Comparison of ENCODE assay signal across 12 cellular contexts in the genomic region with DNA sequence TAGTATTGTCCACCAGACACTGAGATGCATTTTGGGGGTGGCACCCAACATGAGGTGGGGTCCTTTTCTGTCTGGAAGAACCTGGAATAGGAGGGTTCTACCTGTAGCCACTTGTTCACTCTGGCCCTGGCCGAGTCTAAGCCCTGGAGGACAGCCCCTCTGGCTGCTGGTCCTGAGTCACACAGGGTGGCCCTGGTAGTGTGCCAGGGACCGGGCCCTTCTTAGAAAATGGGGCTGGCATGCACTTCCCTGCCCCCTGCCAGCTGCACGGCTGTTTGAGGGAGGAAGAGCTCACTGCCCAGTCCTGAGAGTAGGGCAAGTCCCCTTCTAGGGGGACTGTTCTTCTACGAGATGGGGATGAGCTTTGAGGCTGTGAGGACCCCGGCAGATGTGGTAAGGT. TPM values are rescaled to one million over a fixed set of nuclear protein-coding genes. Genes with fewer than 3 reads are reported as not detected.
DNase-seq lines count a peak whose midpoint lies in the region; ATAC-seq and TF ChIP-seq lines count a peak whose summit lies in the region.
"Had no signal": no experiment of that assay in that cellular context is flagged by ENCODE, and none has a peak within 500 bp of the region (broad histone marks: within the 10 kb centered on the region; RNA-seq: fewer than 3 reads in every experiment).

No MANE protein-coding gene starts in this region.

- no peak overlapping the region for H3K4me3 ChIP-seq in mammary epithelial cell (replicated peaks in 1 of 3; ENCODE audit: insufficient read depth in 1 of 3, low read depth in 2 of 3, low read length in 3 of 3)
- no peak overlapping the region for H3K4me3 ChIP-seq in tibial artery

- H3K9me3 Mint-ChIP-seq in MCF 10A (ENCODE audit: unreplicated experiment), result no peaks in the 10 kb centered on the region
- no peaks in the 10 kb centered on the region for H3K9me3 Mint-ChIP-seq in activated CD8-positive, alpha-beta T cell treated with anti-CD3 and anti-CD28 coated beads for 36 hours
- H3K9me3 Mint-ChIP-seq: activated naive CD8-positive, alpha-beta T cell treated with anti-CD3 and anti-CD28 coated beads for 36 hours had no signal

- CTCF ChIA-PET in mammary epithelial cell (lab: Charles Lee; ENCODE audit: low non-redundant PET) (no interaction called here), MCF 10A (lab: Yijun Ruan, JAX) (interaction anchor here (0.8 to 2.5 kb wide), 5 partner anchors 11 to 50 kb away, joined by 3 to 7 read pairs (median 4); no protein-coding TSS in a partner anchor)
- CTCF ChIA-PET in activated CD8-positive, alpha-beta T cell treated with anti-CD3 and anti-CD28 coated beads for 36 hours (lab: Charles Lee), result interaction anchor here (0.7 to 1.0 kb wide), 2 partner anchors 48 kb away, joined by 3 read pairs; no protein-coding TSS in a partner anchor

- BruUV-seq in mammary epithelial cell (replicated peaks; lab: Mats Ljungman, UMichigan) (no TSS peak), MCF 10A (replicated peaks; lab: Mats Ljungman, UMichigan) (no TSS peak)

- H3K27ac Mint-ChIP-seq in MCF 10A (ENCODE audit: low read depth, unreplicated experiment), result no peak overlapping the region
- H3K27ac Mint-ChIP-seq in activated CD8-positive, alpha-beta T cell treated with anti-CD3 and anti-CD28 coated beads for 36 hours, result no peak overlapping the region
- H3K27ac Mint-ChIP-seq: activated naive CD8-positive, alpha-beta T cell treated with anti-CD3 and anti-CD28 coated beads for 36 hours had no signal

- peaks cover 4% of the 10 kb centered on the region for H3K36me3 ChIP-seq in mammary epithelial cell (ENCODE audit: insufficient read depth, low read length)
- H3K36me3 ChIP-seq in tibial artery, result peaks cover 8 to 44% (median 38%) of the 10 kb centered on the region in 3 donors

- H3K27me3 ChIP-seq in mammary epithelial cell (ENCODE audit: insufficient read depth, low read length), result no peaks in the 10 kb centered on the region
- H3K27me3 ChIP-seq in tibial artery, result no peaks in the 10 kb centered on the region
- H3K27me3 ChIP-seq: stomach had no signal

- ATAC-seq in activated CD8-positive, alpha-beta T cell treated with anti-CD3 and anti-CD28 coated beads for 36 hours, result no peak

- H3K9ac ChIP-seq in mammary epithelial cell (ENCODE audit: insufficient read depth, low read length), result no peak overlapping the region

- H3K4me2 ChIP-seq in mammary epithelial cell (ENCODE audit: insufficient read depth, low read depth, low read length), result peak overlapping the region; percentile 76

- POLR2A ChIA-PET in MCF 10A (lab: Yijun Ruan, JAX), result interaction anchor here (0.7 to 1.3 kb wide), 2 partner anchors 16 to 43 kb away, joined by 3 read pairs; no protein-coding TSS in a partner anchor
- POLR2A ChIA-PET in activated CD8-positive, alpha-beta T cell treated with anti-CD3 and anti-CD28 coated beads for 36 hours (lab: Charles Lee), result interaction anchor here (3.1 kb wide), 1 partner anchor 14 kb away, joined by 11 read pairs; no protein-coding TSS in a partner anchor

- H3K4me3 Mint-ChIP-seq in MCF 10A (ENCODE audit: unreplicated experiment), result no peak overlapping the region
- peak overlapping the region; percentile 18 for H3K4me3 Mint-ChIP-seq in activated CD8-positive, alpha-beta T cell treated with anti-CD3 and anti-CD28 coated beads for 36 hours
- H3K4me3 Mint-ChIP-seq: activated naive CD8-positive, alpha-beta T cell treated with anti-CD3 and anti-CD28 coated beads for 36 hours had no signal

- H3K79me2 ChIP-seq in mammary epithelial cell (ENCODE audit: insufficient read depth, low read length), result peaks cover 49% of the 10 kb centered on the region

- no peaks in the 10 kb centered on the region for H3K27me3 Mint-ChIP-seq in MCF 10A (ENCODE audit: insufficient read depth, unreplicated experiment)
- no peaks in the 10 kb centered on the region for H3K27me3 Mint-ChIP-seq in activated CD8-positive, alpha-beta T cell treated with anti-CD3 and anti-CD28 coated beads for 36 hours
- H3K27me3 Mint-ChIP-seq: activated naive CD8-positive, alpha-beta T cell treated with anti-CD3 and anti-CD28 coated beads for 36 hours had no signal

- 34% methylated on average over 5 of the region's 5 CpGs for WGBS in mammary epithelial cell (ENCODE audit: low coverage, missing lambda C conversion rate)

- H3K4me1 ChIP-seq in mammary epithelial cell (ENCODE audit: insufficient read depth, low read length), result peaks cover 23% of the 10 kb centered on the region
- H3K4me1 ChIP-seq in tibial artery, result peaks cover 0 to 37% (median 31%) of the 10 kb centered on the region in 4 donors

- dilution Hi-C loops in mammary epithelial cell (cut with HindIII; ENCODE audit: low sequenced_read_pairs), result no loop called here

- intact Hi-C loops in mammary epithelial cell (cut with micrococcal nuclease), result loop anchor here (5.0 kb wide), 2 partner anchors 89 to 104 kb away; partner anchors contain the start of genes CCDC88B and RPS6KA4
- intact Hi-C loops in MCF 10A (cut with micrococcal nuclease), result loop anchor here (2.0 to 5.0 kb wide), 4 partner anchors 34 to 104 kb away; partner anchors contain the start of genes CATSPERZ, GPR137 and RPS6KA4
- intact Hi-C loops in activated CD8-positive, alpha-beta T cell treated with anti-CD3 and anti-CD28 coated beads for 36 hours (cut with micrococcal nuclease), result no loop called here
- intact Hi-C loops in tibial artery (cut with DNase I; ENCODE audit: low total_unique reads), result no loop called here

- H4K20me1 ChIP-seq in mammary epithelial cell (ENCODE audit: insufficient read depth, low read length), result no peaks in the 10 kb centered on the region

- no peak for TF ChIP-seq CTCF in mammary epithelial cell (conservative IDR thresholded peaks at IDR 0.05 in 1 of 2, IDR thresholded peaks at IDR 0.05 in 1 of 2; ENCODE audit: extremely low read depth in 1 of 2, insufficient read depth in 1 of 2, low read depth in 1 of 2, low read length in 2 of 2)
- no peak for TF ChIP-seq CTCF in MCF 10A (IDR thresholded peaks at IDR 0.05; ENCODE audit: unreplicated experiment)
- no peak for TF ChIP-seq CTCF in activated CD8-positive, alpha-beta T cell treated with anti-CD3 and anti-CD28 coated beads for 36 hours (IDR thresholded peaks at IDR 0.05)
- TF ChIP-seq CTCF in tibial artery (IDR thresholded peaks at IDR 0.05), result no peak

- DNase-seq in mammary epithelial cell (no peak), MCF 10A (ENCODE audit: unreplicated experiment) (no peak), hippocampal formation (lab: John Stamatoyannopoulos, UW) (peak; percentile 29 to 30), tibial artery (peak; percentile 56 to 87), AG20443 (ENCODE audit: low spot score) (no peak), DMS153 (lab: John Stamatoyannopoulos, UW) (no peak), NCI-H524 (lab: John Stamatoyannopoulos, UW) (no peak)
- DNase-seq in activated CD8-positive, alpha-beta T cell treated with anti-CD3 and anti-CD28 coated beads for 36 hours, result no peak
- DNase-seq: activated naive CD8-positive, alpha-beta T cell treated with anti-CD3 and anti-CD28 coated beads for 36 hours; NCI-H345; SHP77 treated with DMSO at 0.1 percent for 48 hours; stomach had no signal

- H3K4me1 Mint-ChIP-seq in MCF 10A (ENCODE audit: insufficient read depth, unreplicated experiment), result peaks cover 6% of the 10 kb centered on the region
- H3K4me1 Mint-ChIP-seq in activated CD8-positive, alpha-beta T cell treated with anti-CD3 and anti-CD28 coated beads for 36 hours (ENCODE audit: low read depth), result peaks cover 14% of the 10 kb centered on the region

- H3K27ac ChIP-seq in mammary epithelial cell (ENCODE audit: insufficient read depth, low read depth, low read length), result no peak overlapping the region
- H3K27ac ChIP-seq in tibial artery, result peak overlapping the region; percentile 1 to 82

- H2AFZ ChIP-seq in mammary epithelial cell (ENCODE audit: low read depth, low read length), result no peak overlapping the region

- in situ Hi-C loops in mammary epithelial cell (cut with MboI; ENCODE audit: low sequenced_read_pairs in 2 of 2), result no loop called here

- no peaks in the 10 kb centered on the region for H3K9me3 ChIP-seq in mammary epithelial cell (replicated peaks; ENCODE audit: insufficient read depth, low read length)
- H3K9me3 ChIP-seq in tibial artery, result no peaks in the 10 kb centered on the region
- H3K9me3 ChIP-seq: stomach had no signal

- peaks cover 9% of the 10 kb centered on the region for H3K36me3 Mint-ChIP-seq in MCF 10A (ENCODE audit: insufficient read depth, unreplicated experiment)
- H3K36me3 Mint-ChIP-seq in activated CD8-positive, alpha-beta T cell treated with anti-CD3 and anti-CD28 coated beads for 36 hours (ENCODE audit: low read depth), result peaks cover 2% of the 10 kb centered on the region

RNA-seq across cellular contexts. Expression of gene PLCB3, which starts 2.2 kb away (rescaled TPM):
- total RNA-seq in mammary epithelial cell, result 10 to 100 TPM; 48.5 to 67.9 TPM
- 42.2 TPM for polyA plus RNA-seq in mammary epithelial cell
- polyA minus RNA-seq in mammary epithelial cell, result 78.5 TPM
- total RNA-seq in MCF 10A (2022), result 34.6 and 39.0 TPM in 2 replicates
- total RNA-seq in activated CD8-positive, alpha-beta T cell treated with anti-CD3 and anti-CD28 coated beads for 36 hours, result 1 to 10 TPM; 8.7 to 9.6 TPM

RNA-seq across cellular contexts. Expression of gene PPP1R14B, which starts 6.7 kb away (rescaled TPM):
- total RNA-seq in mammary epithelial cell (100 to 1,000 TPM; 118 to 362 TPM), MCF 10A (2022) (583 and 684 TPM in 2 replicates)
- polyA plus RNA-seq in mammary epithelial cell, result 265 TPM
- 190 TPM for polyA minus RNA-seq in mammary epithelial cell
- total RNA-seq in activated CD8-positive, alpha-beta T cell treated with anti-CD3 and anti-CD28 coated beads for 36 hours, result 100 to 1,000 TPM; 285 to 287 TPM

RNA-seq across cellular contexts. Expression of gene FKBP2, which starts 12.6 kb away (rescaled TPM):
- 10 to 100 TPM; 15.5 to 59.6 TPM for total RNA-seq in mammary epithelial cell
- 55.7 TPM for polyA plus RNA-seq in mammary epithelial cell
- polyA minus RNA-seq in mammary epithelial cell, result 56.6 TPM
- 84.7 and 86.0 TPM in 2 replicates for total RNA-seq in MCF 10A (2022)
- 10 to 100 TPM; 23.5 to 26.9 TPM for total RNA-seq in activated CD8-positive, alpha-beta T cell treated with anti-CD3 and anti-CD28 coated beads for 36 hours

RNA-seq across cellular contexts. Expression of gene VEGFB, which starts 19.1 kb away (rescaled TPM):
- total RNA-seq in mammary epithelial cell (10 to 100 TPM; 13.0 to 82.7 TPM), MCF 10A (2022) (46.0 and 60.3 TPM in 2 replicates)
- polyA plus RNA-seq in mammary epithelial cell, result 20.4 TPM
- polyA minus RNA-seq in mammary epithelial cell, result 69.9 TPM
- 100 to 1,000 TPM in 1 of 2 experiments, 10 to 100 TPM in 1; 86.6 to 104 TPM for total RNA-seq in activated CD8-positive, alpha-beta T cell treated with anti-CD3 and anti-CD28 coated beads for 36 hours

RNA-seq across cellular contexts. Expression of gene DNAJC4, which starts 23.1 kb away (rescaled TPM):
- total RNA-seq in mammary epithelial cell (10 to 100 TPM; 10.2 to 15.6 TPM), MCF 10A (2022) (19.5 and 27.0 TPM in 2 replicates)
- 10.9 TPM for polyA plus RNA-seq in mammary epithelial cell
- 3.1 TPM for polyA minus RNA-seq in mammary epithelial cell
- total RNA-seq in activated CD8-positive, alpha-beta T cell treated with anti-CD3 and anti-CD28 coated beads for 36 hours, result 10 to 100 TPM; 25.8 to 26.1 TPM

Comparison
In these comparisons a context has a peak if more than half of its experiments do, and no peak if none do; other contexts are left out.
1. DNase-seq: peak in hippocampal formation (2 of 2) and tibial artery (2 of 2); none in mammary epithelial cell (single experiment), MCF 10A (single experiment), activated CD8-positive, alpha-beta T cell treated with anti-CD3 and anti-CD28 coated beads for 36 hours (single experiment), AG20443 (single experiment), DMS153 (single experiment) and NCI-H524 (0 of 2).
2. intact Hi-C loops: an anchor here in mammary epithelial cell (5.0 kb wide) and MCF 10A (2.0 to 5.0 kb wide); none called in activated CD8-positive, alpha-beta T cell treated with anti-CD3 and anti-CD28 coated beads for 36 hours and tibial artery.